ENCODE assay signal across 22 cellular contexts in genomic region chr20:53559816-53560215, GRCh38.
"Had no signal": no experiment of that assay in that cellular context is flagged by ENCODE, and none has a peak within 500 bp of the region (broad histone marks: within the 10 kb centered on the region; RNA-seq: fewer than 3 reads in every experiment).

No MANE protein-coding gene starts in this region.

- H3K27me3 Mint-ChIP-seq: activated CD4-positive, alpha-beta memory T cell treated with anti-CD3 and anti-CD28 coated beads, Interleukin-2, amount 10 ng/mL, durations not matched to agents 7 days and 5 days; activated CD4-positive, alpha-beta T cell treated with anti-CD3 and anti-CD28 coated beads for 36 hours; activated naive CD8-positive, alpha-beta T cell treated with anti-CD3 and anti-CD28 coated beads, Interleukin-2, amount 10 ng/mL, durations not matched to agents 7 days and 5 days; naive thymus-derived CD4-positive, alpha-beta T cell; T-helper 17 cell had no signal

- H3K4me3 Mint-ChIP-seq: activated CD4-positive, alpha-beta memory T cell treated with anti-CD3 and anti-CD28 coated beads, Interleukin-2, amount 10 ng/mL, durations not matched to agents 7 days and 5 days; activated CD4-positive, alpha-beta T cell treated with anti-CD3 and anti-CD28 coated beads for 36 hours; activated naive CD8-positive, alpha-beta T cell treated with anti-CD3 and anti-CD28 coated beads, Interleukin-2, amount 10 ng/mL, durations not matched to agents 7 days and 5 days; naive thymus-derived CD4-positive, alpha-beta T cell; T-helper 17 cell had no signal

- ATAC-seq: activated CD4-positive, alpha-beta T cell treated with anti-CD3 and anti-CD28 coated beads for 36 hours; foreskin keratinocyte; left lung; naive thymus-derived CD4-positive, alpha-beta T cell; pancreas; sciatic nerve; T-helper 17 cell had no signal

- FAIRE-seq: endometrium, kidney, pancreas had no signal

- H3K27me3 ChIP-seq: brain microvascular endothelial cell, dorsolateral prefrontal cortex, foreskin keratinocyte, left lung, pancreas, spleen, tibial artery, uterus had no signal

- H3K4me1 ChIP-seq: foreskin keratinocyte, left lung, pancreas, tibial artery, uterus had no signal

- H3K27ac ChIP-seq: brain microvascular endothelial cell, dorsolateral prefrontal cortex, foreskin keratinocyte, left lung, pancreas, spleen, tibial artery, uterus had no signal

- H3K4me1 Mint-ChIP-seq: activated CD4-positive, alpha-beta memory T cell treated with anti-CD3 and anti-CD28 coated beads, Interleukin-2, amount 10 ng/mL, durations not matched to agents 7 days and 5 days; activated CD4-positive, alpha-beta T cell treated with anti-CD3 and anti-CD28 coated beads for 36 hours had no signal

- H3K4me3 ChIP-seq: dorsolateral prefrontal cortex, left lung, pancreas, spleen, tibial artery, uterus had no signal

- H3K36me3 ChIP-seq: pancreas, uterus had no signal

- H3K9me3 Mint-ChIP-seq: activated CD4-positive, alpha-beta memory T cell treated with anti-CD3 and anti-CD28 coated beads, Interleukin-2, amount 10 ng/mL, durations not matched to agents 7 days and 5 days; activated naive CD8-positive, alpha-beta T cell treated with anti-CD3 and anti-CD28 coated beads, Interleukin-2, amount 10 ng/mL, durations not matched to agents 7 days and 5 days; naive thymus-derived CD4-positive, alpha-beta T cell had no signal

- H3K9me3 ChIP-seq: left lung, pancreas, spleen, tibial artery, uterus had no signal

- DNase-seq: activated CD4-positive, alpha-beta memory T cell treated with anti-CD3 and anti-CD28 coated beads, Interleukin-2, amount 10 ng/mL, durations not matched to agents 7 days and 5 days; activated CD4-positive, alpha-beta T cell treated with anti-CD3 and anti-CD28 coated beads for 36 hours; activated CD8-positive, alpha-beta memory T cell treated with anti-CD3 and anti-CD28 coated beads, Interleukin-2, amount 50 U/mL, for 4 hours; activated gamma-delta T cell treated with Interleukin-2 at 50 U/mL for 16 hours; activated naive CD8-positive, alpha-beta T cell treated with anti-CD3 and anti-CD28 coated beads, Interleukin-2, amount 10 ng/mL, durations not matched to agents 7 days and 5 days; activated T-cell treated with anti-CD3 and anti-CD28 coated beads, Interleukin-2, amount 50 U/mL, for 48 hours; brain microvascular endothelial cell; cerebellar nuclear complex; dorsolateral prefrontal cortex; foreskin keratinocyte; glutamatergic neuron; hypothalamus; kidney; naive thymus-derived CD4-positive, alpha-beta T cell; pancreas; spleen; T-helper 17 cell; tibial artery; uterus had no signal

- H3K27ac Mint-ChIP-seq: activated CD4-positive, alpha-beta memory T cell treated with anti-CD3 and anti-CD28 coated beads, Interleukin-2, amount 10 ng/mL, durations not matched to agents 7 days and 5 days; activated CD4-positive, alpha-beta T cell treated with anti-CD3 and anti-CD28 coated beads for 36 hours; activated naive CD8-positive, alpha-beta T cell treated with anti-CD3 and anti-CD28 coated beads, Interleukin-2, amount 10 ng/mL, durations not matched to agents 7 days and 5 days had no signal
